ENCODE assay signal across 2 cellular contexts in genomic region chr1:29156543-29157268, GRCh38.
TF ChIP-seq lines count a peak whose summit lies in the region.

No MANE protein-coding gene starts in this region.

TF ChIP-seq in H1, 55 proteins besides CTCF, POLR2A, EP300 and RAD21:
- TF ChIP-seq SRF (IDR thresholded peaks at IDR 0.05; ENCODE audit: low read depth, low read length) = no peak
- TF ChIP-seq SP1 (IDR thresholded peaks at IDR 0.05; ENCODE audit: low read depth, low read length) = no peak
- no peak for TF ChIP-seq MAX (IDR thresholded peaks at IDR 0.05)
- no peak for TF ChIP-seq BCL11A (IDR thresholded peaks at IDR 0.05; ENCODE audit: low read depth in 2 of 2, low read length in 2 of 2)
- no peak for TF ChIP-seq BACH1 (IDR thresholded peaks at IDR 0.05; ENCODE audit: low read length)
- TF ChIP-seq, protein P1, sequence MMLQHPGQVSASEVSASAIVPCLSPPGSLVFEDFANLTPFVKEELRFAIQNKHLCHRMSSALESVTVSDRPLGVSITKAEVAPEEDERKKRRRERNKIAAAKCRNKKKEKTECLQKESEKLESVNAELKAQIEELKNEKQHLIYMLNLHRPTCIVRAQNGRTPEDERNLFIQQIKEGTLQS (IDR thresholded peaks at IDR 0.05; ENCODE audit: insufficient read depth, low read depth, low read length) = no peak

TF ChIP-seq in HepG2, 621 proteins besides CTCF, POLR2A, EP300 and RAD21:
- TF ChIP-seq ZNF275 (CRISPR knock-in tag; IDR thresholded peaks at IDR 0.05; ENCODE audit: borderline replicate concordance) = no peak
- TF ChIP-seq ZNF616 (CRISPR knock-in tag; IDR thresholded peaks at IDR 0.05; ENCODE audit: low read depth) = no peak
- TF ChIP-seq CHD4 (IDR thresholded peaks at IDR 0.05; ENCODE audit: borderline replicate concordance, low read length) = no peak
- no peak for TF ChIP-seq KDM5B (CRISPR knock-in tag; IDR thresholded peaks at IDR 0.05; ENCODE audit: borderline replicate concordance)
- peak; percentile 21 for TF ChIP-seq RBM22 (optimal IDR thresholded peaks at IDR 0.05; ENCODE audit: low read length)
- no peak for TF ChIP-seq ZNF234 (CRISPR knock-in tag; conservative IDR thresholded peaks at IDR 0.05)
- TF ChIP-seq MAFF (IDR thresholded peaks at IDR 0.05; ENCODE audit: low read depth, low read length) = 0 out of 2 replicates have a peak, but pooled peaks have one; percentile 2
- TF ChIP-seq RFXANK (CRISPR knock-in tag; IDR thresholded peaks at IDR 0.05) = no peak
- no peak for TF ChIP-seq IKZF4 (CRISPR knock-in tag; IDR thresholded peaks at IDR 0.05; ENCODE audit: borderline replicate concordance, low read depth, not compliant biosample characterization)
- TF ChIP-seq, protein P2, sequence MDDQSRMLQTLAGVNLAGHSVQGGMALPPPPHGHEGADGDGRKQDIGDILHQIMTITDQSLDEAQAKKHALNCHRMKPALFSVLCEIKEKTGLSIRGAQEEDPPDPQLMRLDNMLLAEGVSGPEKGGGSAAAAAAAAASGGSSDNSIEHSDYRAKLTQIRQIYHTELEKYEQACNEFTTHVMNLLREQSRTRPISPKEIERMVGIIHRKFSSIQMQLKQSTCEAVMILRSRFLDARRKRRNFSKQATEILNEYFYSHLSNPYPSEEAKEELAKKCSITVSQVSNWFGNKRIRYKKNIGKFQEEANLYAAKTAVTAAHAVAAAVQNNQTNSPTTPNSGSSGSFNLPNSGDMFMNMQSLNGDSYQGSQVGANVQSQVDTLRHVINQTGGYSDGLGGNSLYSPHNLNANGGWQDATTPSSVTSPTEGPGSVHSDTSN (CRISPR knock-in tag; IDR thresholded peaks at IDR 0.05; ENCODE audit: borderline replicate concordance) = no peak
